In the genomic region with DNA sequence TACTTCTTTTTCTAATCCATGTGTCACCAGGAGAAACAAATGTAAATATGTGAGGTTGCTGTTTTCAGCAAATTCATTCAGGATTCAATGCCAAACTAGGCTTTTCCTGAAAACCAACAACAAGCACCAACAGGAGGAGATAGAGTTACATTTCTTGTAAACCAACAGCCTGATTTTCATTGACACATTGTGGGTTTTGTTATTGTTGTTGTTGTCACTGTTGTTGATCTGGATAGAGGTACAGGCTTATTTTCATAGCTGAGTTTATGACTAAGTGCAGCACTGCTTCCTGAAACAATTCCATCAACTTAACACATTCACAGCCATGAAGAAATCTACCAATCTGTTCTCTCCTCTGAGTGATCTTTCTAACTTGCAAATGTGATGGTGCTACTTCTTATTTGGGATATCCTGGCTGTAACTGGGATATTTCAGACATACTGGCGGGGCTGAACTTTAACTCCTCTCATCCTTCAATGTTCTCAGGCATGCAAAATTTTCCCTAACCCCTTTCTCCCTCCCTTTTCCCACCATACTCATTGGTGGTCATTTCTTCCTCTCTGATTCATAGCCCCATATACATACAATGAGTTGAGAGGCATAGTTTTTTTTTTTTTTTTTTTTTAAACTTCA, we compare ENCODE assay signal across 1 cellular context.
TF ChIP-seq lines count a peak whose summit lies in the region.

No MANE protein-coding gene starts in this region.

TF ChIP-seq in IMR-90, 13 proteins besides CTCF, POLR2A, EP300 and RAD21 (continued from another document):
- TF ChIP-seq ELK1 (IDR thresholded peaks at IDR 0.05; ENCODE audit: borderline replicate concordance, low read depth, low read length) (no peak), RCOR1 (IDR thresholded peaks at IDR 0.05; ENCODE audit: insufficient replicate concordance, low read length) (no peak), CHD1 (IDR thresholded peaks at IDR 0.05; ENCODE audit: low read depth, low read length) (no peak), SMC3 (IDR thresholded peaks at IDR 0.05; ENCODE audit: low read depth, low read length) (no peak), RFX5 (IDR thresholded peaks at IDR 0.05; ENCODE audit: low read depth, low read length) (no peak), BHLHE40 (IDR thresholded peaks at IDR 0.05; ENCODE audit: low read depth, low read length) (no peak), MAFK (IDR thresholded peaks at IDR 0.05; ENCODE audit: low read depth, low read length) (no peak), MAZ (IDR thresholded peaks at IDR 0.05; ENCODE audit: borderline replicate concordance, low read depth, low read length) (no peak), NFE2L2 (IDR thresholded peaks at IDR 0.05; ENCODE audit: low read depth, low read length) (no peak)
- TF ChIP-seq, protein P1, sequence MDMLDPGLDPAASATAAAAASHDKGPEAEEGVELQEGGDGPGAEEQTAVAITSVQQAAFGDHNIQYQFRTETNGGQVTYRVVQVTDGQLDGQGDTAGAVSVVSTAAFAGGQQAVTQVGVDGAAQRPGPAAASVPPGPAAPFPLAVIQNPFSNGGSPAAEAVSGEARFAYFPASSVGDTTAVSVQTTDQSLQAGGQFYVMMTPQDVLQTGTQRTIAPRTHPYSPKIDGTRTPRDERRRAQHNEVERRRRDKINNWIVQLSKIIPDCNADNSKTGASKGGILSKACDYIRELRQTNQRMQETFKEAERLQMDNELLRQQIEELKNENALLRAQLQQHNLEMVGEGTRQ (IDR thresholded peaks at IDR 0.05; ENCODE audit: low read depth, low read length): no peak
TF ChIP-seq in IMR-90: peak in this region for 0.
